In genomic region chr18:27595121-27595848, GRCh38 we compare ENCODE assay signal across 16 cellular contexts.
DNase-seq lines count a peak whose midpoint lies in the region; ATAC-seq and TF ChIP-seq lines count a peak whose summit lies in the region.
"Had no signal": no experiment of that assay in that cellular context is flagged by ENCODE, and none has a peak within 500 bp of the region (broad histone marks: within the 10 kb centered on the region; RNA-seq: fewer than 3 reads in every experiment).

No MANE protein-coding gene starts in this region.

- no peak overlapping the region for H3K27ac Mint-ChIP-seq in GM23338
- no peak overlapping the region for H3K27ac Mint-ChIP-seq in Calu3 (ENCODE audit: unreplicated experiment)
- H3K27ac Mint-ChIP-seq: CD4-positive, alpha-beta T cell had no signal

- TF ChIP-seq CTCF in GM23338 (conservative IDR thresholded peaks at IDR 0.05; ENCODE audit: low read depth in 2 of 2), result no peak
- TF ChIP-seq CTCF in Calu3 (IDR thresholded peaks at IDR 0.05; ENCODE audit: unreplicated experiment), result no peak

- no peaks in the 10 kb centered on the region for H3K9me3 Mint-ChIP-seq in GM23338
- H3K9me3 Mint-ChIP-seq in Calu3 (ENCODE audit: low read depth, unreplicated experiment), result no peaks in the 10 kb centered on the region

- H3K4me3 Mint-ChIP-seq in GM23338 (no peak overlapping the region), Calu3 (ENCODE audit: low read depth, unreplicated experiment) (no peak overlapping the region)
- H3K4me3 Mint-ChIP-seq: CD4-positive, alpha-beta T cell had no signal

- no peaks in the 10 kb centered on the region for H3K79me2 ChIP-seq in GM23338 (replicated peaks; ENCODE audit: insufficient read depth)

- H3K4me1 Mint-ChIP-seq in GM23338 (peaks cover 12% of the 10 kb centered on the region), Calu3 (ENCODE audit: low read depth, unreplicated experiment) (no peaks in the 10 kb centered on the region)

- H2AFZ ChIP-seq in GM23338, result no peak overlapping the region

- BruUV-seq in Calu3 (replicated peaks; lab: Mats Ljungman, UMichigan), result no TSS peak

- intact Hi-C loops in Calu3 (cut with micrococcal nuclease; ENCODE audit: unreplicated experiment), result loop anchor here (5.0 kb wide), 1 partner anchor 578 kb away; no protein-coding TSS in a partner anchor

- H4K20me1 ChIP-seq in GM23338 (replicated peaks; ENCODE audit: insufficient read depth), result no peaks in the 10 kb centered on the region

- H3K4me1 ChIP-seq in GM23338 (ENCODE audit: insufficient read depth) (no peaks in the 10 kb centered on the region), skeletal muscle tissue (ENCODE audit: control insufficient read depth in 3 of 3, insufficient read depth in 3 of 3, low read length in 3 of 3) (peaks cover 5 to 17% (median 10%) of the 10 kb centered on the region in 3 donors)
- H3K4me1 ChIP-seq: BE2C, Caco-2, HAP-1 had no signal

- H3K9ac ChIP-seq in skeletal muscle tissue (ENCODE audit: low read depth in 1 of 3, low read length in 3 of 3), result no peak overlapping the region

- DNase-seq in GM23338 (ENCODE audit: low spot score) (peak; percentile 2), astrocyte of the hippocampus (ENCODE audit: low read depth, low spot score) (peak; percentile 14), myocyte (ENCODE audit: low read depth) (peak; percentile 38), GM03348 (ENCODE audit: low spot score) (no peak), NCI-H187 treated with DMSO at 0.1 percent for 48 hours (lab: John Stamatoyannopoulos, UW) (no peak), Calu3 (no peak)
- DNase-seq: ACHN; BE2C; Caco-2; CD4-positive, alpha-beta T cell; DMS153; DMS79; GDM1 had no signal

- H3K27me3 ChIP-seq in GM23338 (ENCODE audit: insufficient read depth) (no peaks in the 10 kb centered on the region), skeletal muscle tissue (ENCODE audit: control insufficient read depth in 3 of 3, insufficient read depth in 3 of 3, low read length in 3 of 3) (no peaks in the 10 kb centered on the region)
- H3K27me3 ChIP-seq: BE2C had no signal

- H3K27ac ChIP-seq in GM23338 (ENCODE audit: low read depth) (no peak overlapping the region), skeletal muscle tissue (ENCODE audit: low read depth, low read length) (peak overlapping the region; percentile 32)
- H3K27ac ChIP-seq: C4-2B had no signal

- H3K36me3 Mint-ChIP-seq in GM23338 (ENCODE audit: low read depth) (no peaks in the 10 kb centered on the region), Calu3 (ENCODE audit: insufficient read depth, unreplicated experiment) (no peaks in the 10 kb centered on the region)

- ATAC-seq in GM23338, result no peak

- no peaks in the 10 kb centered on the region for H3K36me3 ChIP-seq in GM23338 (ENCODE audit: insufficient read depth)
- no peaks in the 10 kb centered on the region for H3K36me3 ChIP-seq in skeletal muscle tissue (ENCODE audit: control insufficient read depth in 3 of 3, insufficient read depth in 3 of 3, low read length in 3 of 3)
- H3K36me3 ChIP-seq: BE2C, HAP-1 had no signal

- no peaks in the 10 kb centered on the region for H3K9me3 ChIP-seq in skeletal muscle tissue (ENCODE audit: control insufficient read depth in 3 of 3, low read length in 3 of 3)
- H3K9me3 ChIP-seq: BE2C, Caco-2, HAP-1 had no signal

- H3K4me2 ChIP-seq in GM23338, result no peak overlapping the region

- 0 out of 2 replicates have a peak, but pooled peaks cover 4% of the 10 kb centered on the region for H3K9me2 ChIP-seq in GM23338 (ENCODE audit: insufficient read depth)

- CTCF ChIA-PET in Calu3 (lab: Charles Lee), result interaction anchor here (0.8 to 1.0 kb wide), 2 partner anchors 10 to 231 kb away, joined by 3 read pairs; no protein-coding TSS in a partner anchor

- H3F3A ChIP-seq in GM23338 (replicated peaks; ENCODE audit: low read depth), result no peaks in the 10 kb centered on the region

- H3K4me3 ChIP-seq in GM23338, result no peak overlapping the region
- peak overlapping the region in 1 of 3 donors; percentile 48 for H3K4me3 ChIP-seq in skeletal muscle tissue (ENCODE audit: low read length in 3 of 3)
- H3K4me3 ChIP-seq: HAP-1 had no signal

- H3K27me3 Mint-ChIP-seq in GM23338 (ENCODE audit: insufficient read depth, low read depth, poor library complexity), result no peaks in the 10 kb centered on the region
- no peaks in the 10 kb centered on the region for H3K27me3 Mint-ChIP-seq in Calu3 (ENCODE audit: unreplicated experiment)
- H3K27me3 Mint-ChIP-seq: CD4-positive, alpha-beta T cell had no signal

TF ChIP-seq in GM23338, 12 proteins besides CTCF, POLR2A, EP300 and RAD21:
- TF ChIP-seq EZH2 (IDR thresholded peaks at IDR 0.05; ENCODE audit: low read depth, unreplicated experiment), result no peak

Comparison
In these comparisons a context has a peak if more than half of its experiments do, and no peak if none do; other contexts are left out.
1. DNase-seq: peak in GM23338 (single experiment), astrocyte of the hippocampus (single experiment) and myocyte (single experiment); none in GM03348 (single experiment), NCI-H187 treated with DMSO at 0.1 percent for 48 hours (single experiment) and Calu3 (single experiment).